15 cellular contexts compared by ENCODE assay signal in genomic region chr11:80320226-80320625, GRCh38.
"Had no signal": no experiment of that assay in that cellular context is flagged by ENCODE, and none has a peak within 500 bp of the region (broad histone marks: within the 10 kb centered on the region; RNA-seq: fewer than 3 reads in every experiment).

No MANE protein-coding gene starts in this region.

- H3K27ac ChIP-seq: esophagus squamous epithelium, right lobe of liver, upper lobe of left lung had no signal

- H3K27me3 ChIP-seq: esophagus squamous epithelium, right lobe of liver, upper lobe of left lung had no signal

- H3K9me3 ChIP-seq: esophagus squamous epithelium, right lobe of liver, upper lobe of left lung had no signal

- H3K4me3 ChIP-seq: esophagus squamous epithelium, right lobe of liver, smooth muscle cell, upper lobe of left lung had no signal

- H3K4me1 ChIP-seq: right lobe of liver, upper lobe of left lung had no signal

- ATAC-seq: right lobe of liver had no signal

- H3K36me3 ChIP-seq: esophagus squamous epithelium, right lobe of liver, upper lobe of left lung had no signal

- DNase-seq: activated CD4-positive, alpha-beta T cell treated with anti-CD3 and anti-CD28 coated beads, Interleukin-2, amount 10 ng/mL, durations not matched to agents 7 days and 5 days; activated CD4-positive, CD25-positive, alpha-beta regulatory T cell; activated gamma-delta T cell treated with Interleukin-2 at 50 U/mL for 16 hours; activated naive CD8-positive, alpha-beta T cell treated with anti-CD3 and anti-CD28 coated beads, Interleukin-2, amount 10 ng/mL, durations not matched to agents 7 days and 5 days; aorta; cerebellar nuclear complex; effector CD8-positive, alpha-beta T cell; esophagus squamous epithelium; hypothalamus; immature natural killer cell; right lobe of liver; stimulated activated CD4-positive, alpha-beta T cell treated with anti-CD3 and anti-CD28 coated beads, Interleukin-4, amount 100 ng/mL, for 4 hours; stimulated activated CD8-positive, alpha-beta memory T cell treated with anti-CD3 and anti-CD28 coated beads, Interleukin-4, amount 100 ng/mL, for 48 hours; upper lobe of left lung had no signal
